Comparison of ENCODE assay signal across 1 cellular context in genomic region chr11:33157103-33158027, GRCh38.
TF ChIP-seq lines count a peak whose summit lies in the region.

No MANE protein-coding gene starts in this region.

TF ChIP-seq in SK-N-SH treated with all-trans-retinoic acid at 6 μM for 48 hours, 23 proteins besides CTCF, POLR2A, EP300 and RAD21 (continued from another document):
- TF ChIP-seq BACH2 (CRISPR knock-in tag; IDR thresholded peaks at IDR 0.05; ENCODE audit: borderline replicate concordance) (no peak), PPARA (CRISPR knock-in tag; IDR thresholded peaks at IDR 0.05; ENCODE audit: borderline replicate concordance) (no peak), CSDC2 (CRISPR knock-in tag; IDR thresholded peaks at IDR 0.05) (no peak), TSHZ2 (CRISPR knock-in tag; IDR thresholded peaks at IDR 0.05) (no peak), CREB5 (CRISPR knock-in tag; IDR thresholded peaks at IDR 0.05; ENCODE audit: low read depth) (no peak), OSR1 (CRISPR knock-in tag; IDR thresholded peaks at IDR 0.05) (no peak), RARB (CRISPR knock-in tag; IDR thresholded peaks at IDR 0.05) (no peak)
